30 cellular contexts compared by ENCODE assay signal in the genomic region with DNA sequence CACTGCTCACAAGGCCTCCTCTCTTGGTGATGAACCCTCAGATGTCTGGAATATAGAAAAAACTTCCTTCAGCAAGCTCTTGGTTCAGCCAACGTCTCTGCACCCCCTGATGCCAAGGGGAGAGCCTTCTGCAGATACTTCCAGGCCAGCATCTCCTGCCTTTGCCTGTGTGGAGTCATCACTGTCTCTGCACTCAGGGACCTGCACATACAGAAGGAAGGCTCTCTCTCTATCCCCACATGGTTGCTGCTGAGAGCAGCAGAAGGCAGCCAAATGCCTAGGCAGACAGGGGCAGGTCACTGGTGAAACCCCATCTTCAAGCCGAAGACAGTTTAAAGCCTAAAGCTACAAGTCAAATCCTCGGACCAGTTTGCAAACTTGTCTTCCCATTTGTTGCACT.
"Had no signal": no experiment of that assay in that cellular context is flagged by ENCODE, and none has a peak within 500 bp of the region (broad histone marks: within the 10 kb centered on the region; RNA-seq: fewer than 3 reads in every experiment).

No MANE protein-coding gene starts in this region.

- ATAC-seq: left ventricle myocardium superior; mucosa of descending colon; naive thymus-derived CD4-positive, alpha-beta T cell; sciatic nerve had no signal

- H3K4me1 ChIP-seq: esophagus squamous epithelium, neural progenitor cell, prostate gland, right atrium auricular region, stomach, thyroid gland had no signal

- H3K4me2 ChIP-seq: neural progenitor cell, smooth muscle cell had no signal

- FAIRE-seq: colon, endothelial cell of umbilical vein, keratinocyte had no signal

- H3K9me3 ChIP-seq: prostate gland, thyroid gland had no signal

- H3K4me1 Mint-ChIP-seq: endodermal cell, nephron had no signal

- H3K4me3 ChIP-seq: dorsolateral prefrontal cortex, esophagus squamous epithelium, mucosa of descending colon, neural progenitor cell, prostate gland, right atrium auricular region, smooth muscle cell, stomach, thyroid gland had no signal

- H3K36me3 ChIP-seq: esophagus squamous epithelium, prostate gland, right atrium auricular region, thyroid gland had no signal

- H2AFZ ChIP-seq: neural progenitor cell had no signal

- H3K27ac ChIP-seq: dorsolateral prefrontal cortex, esophagus squamous epithelium, neural progenitor cell, prostate gland, right atrium auricular region, stomach, thyroid gland had no signal

- H3K36me3 Mint-ChIP-seq: neural progenitor cell had no signal

- H3K27ac Mint-ChIP-seq: endodermal cell; mesothelial cell of epicardium; naive thymus-derived CD4-positive, alpha-beta T cell; nephron; neural progenitor cell had no signal

- DNase-seq: dorsolateral prefrontal cortex; effector CD8-positive, alpha-beta T cell; endodermal cell; esophagus squamous epithelium; foreskin melanocyte; glutamatergic neuron; hypothalamus; immature natural killer cell; left ventricle myocardium superior; mesenchymal stem cell; mucosa of descending colon; naive thymus-derived CD4-positive, alpha-beta T cell; stimulated activated CD4-positive, alpha-beta T cell treated with anti-CD3 and anti-CD28 coated beads, Interleukin-12 subunit alpha, Interleukin-12 subunit beta, amount 100 ng/mL, for 4 hours; stimulated activated CD4-positive, alpha-beta T cell treated with anti-CD3 and anti-CD28 coated beads, Interleukin-1b, Interleukin-23, amount 100 ng/mL, for 48 hours; stimulated activated CD4-positive, alpha-beta T cell treated with anti-CD3 and anti-CD28 coated beads, Interleukin-4, amount 100 ng/mL, for 1 hour; stimulated activated CD8-positive, alpha-beta memory T cell treated with anti-CD3 and anti-CD28 coated beads, Interleukin-4, amount 100 ng/mL, for 48 hours; stimulated activated naive CD4-positive, alpha-beta T cell; stomach; thyroid gland; trophoblast cell had no signal

- H3K27me3 ChIP-seq: dorsolateral prefrontal cortex, esophagus squamous epithelium, neural progenitor cell, right atrium auricular region, stomach, thyroid gland had no signal

- H3K4me3 Mint-ChIP-seq: endodermal cell; mesothelial cell of epicardium; naive thymus-derived CD4-positive, alpha-beta T cell; nephron; neural progenitor cell had no signal

- H3K9ac ChIP-seq: neural progenitor cell had no signal
